ENCODE assay signal across 8 cellular contexts in genomic region chr13:112605531-112605990, GRCh38. TPM values are rescaled to one million over a fixed set of nuclear protein-coding genes. Genes with fewer than 3 reads are reported as not detected.
DNase-seq lines count a peak whose midpoint lies in the region; ATAC-seq and TF ChIP-seq lines count a peak whose summit lies in the region.

No MANE protein-coding gene starts in this region.

- no peak overlapping the region for H3K9ac ChIP-seq in rectal smooth muscle tissue (ENCODE audit: low read length)

- H3K27ac ChIP-seq in Panc1 (ENCODE audit: low read length) (no peak overlapping the region), rectal smooth muscle tissue (ENCODE audit: low read depth, low read length) (peak overlapping the region; percentile 62)

- no TSS peak for BruUV-seq in Panc1 (replicated peaks; lab: Mats Ljungman, UMichigan)

- H3K36me3 ChIP-seq in Panc1 (ENCODE audit: control insufficient read depth, insufficient read depth, low read length) (no peaks in the 10 kb centered on the region), rectal smooth muscle tissue (ENCODE audit: control insufficient read depth, insufficient read depth, low read length) (no peaks in the 10 kb centered on the region)

- DNase-seq in ELR (ENCODE audit: low read depth) (peak; percentile 50), Panc1 (ENCODE audit: low read depth, low spot score) (no peak), fibroblast of mammary gland (ENCODE audit: low read depth) (peak; percentile 30), SW 1271 (lab: John Stamatoyannopoulos, UW) (no peak)

- CTCF ChIA-PET in Panc1 (lab: Charles Lee), result no interaction called here

- intact Hi-C loops in Panc1 (cut with micrococcal nuclease; ENCODE audit: unreplicated experiment), result no loop called here

- peak overlapping the region; percentile 53 to 70 for H3K4me3 ChIP-seq in Panc1 (ENCODE audit: low read depth in 2 of 2, low read length in 2 of 2)
- H3K4me3 ChIP-seq in fibroblast of mammary gland (ENCODE audit: control insufficient read depth, low read depth, low read length), result peak overlapping the region; percentile 69
- H3K4me3 ChIP-seq in rectal smooth muscle tissue (ENCODE audit: low read length), result peak overlapping the region; percentile 36

- no peak for ATAC-seq in Panc1
- ATAC-seq in GM21515 (IDR thresholded peaks at IDR 0.05; ENCODE audit: unreplicated experiment), result no peak
- no peak for ATAC-seq in GM19467 (IDR thresholded peaks at IDR 0.05; ENCODE audit: unreplicated experiment)
- no peak for ATAC-seq in GM18870 (IDR thresholded peaks at IDR 0.05; ENCODE audit: unreplicated experiment)

- H3K4me1 ChIP-seq in Panc1 (ENCODE audit: control insufficient read depth, insufficient read depth, low read length), result no peaks in the 10 kb centered on the region
- H3K4me1 ChIP-seq in rectal smooth muscle tissue (ENCODE audit: control insufficient read depth, insufficient read depth, low read length), result no peaks in the 10 kb centered on the region

- in situ Hi-C loops in Panc1 (cut with HindIII; ENCODE audit: low pct_unique_long_range_greater_than_20kb, low sequenced_read_pairs), result no loop called here

- no peaks in the 10 kb centered on the region for H3K27me3 ChIP-seq in Panc1 (ENCODE audit: control insufficient read depth, insufficient read depth, low read length)
- no peaks in the 10 kb centered on the region for H3K27me3 ChIP-seq in rectal smooth muscle tissue (ENCODE audit: control insufficient read depth, insufficient read depth, low read length)

- no peak for TF ChIP-seq CTCF in Panc1 (IDR thresholded peaks at IDR 0.05)
- no peak for TF ChIP-seq CTCF in fibroblast of mammary gland (conservative IDR thresholded peaks at IDR 0.05; ENCODE audit: control insufficient read depth, insufficient read depth, low read depth, low read length)

- H3K9me3 ChIP-seq in Panc1 (ENCODE audit: control insufficient read depth, insufficient read depth, low read depth, low read length), result no peaks in the 10 kb centered on the region

- POLR2A ChIA-PET in Panc1 (lab: Charles Lee), result no interaction called here

RNA-seq across cellular contexts. Expression of gene TUBGCP3, which starts 17.6 kb away (rescaled TPM):
- 28.4 TPM for total RNA-seq in Panc1 (2021; ENCODE audit: unreplicated experiment)
- polyA plus RNA-seq in Panc1 (2012; ENCODE audit: insufficient read length), result 18.2 TPM

Comparison
In these comparisons a context has a peak if more than half of its experiments do, and no peak if none do; other contexts are left out.
1. DNase-seq: peak in ELR (single experiment) and fibroblast of mammary gland (single experiment); none in Panc1 (single experiment) and SW 1271 (0 of 2).
2. Peak in every context shown above with its lines, with median percentiles within 50 percentile points of each other: H3K4me3 ChIP-seq.